1 cellular context compared by ENCODE assay signal in the genomic region with DNA sequence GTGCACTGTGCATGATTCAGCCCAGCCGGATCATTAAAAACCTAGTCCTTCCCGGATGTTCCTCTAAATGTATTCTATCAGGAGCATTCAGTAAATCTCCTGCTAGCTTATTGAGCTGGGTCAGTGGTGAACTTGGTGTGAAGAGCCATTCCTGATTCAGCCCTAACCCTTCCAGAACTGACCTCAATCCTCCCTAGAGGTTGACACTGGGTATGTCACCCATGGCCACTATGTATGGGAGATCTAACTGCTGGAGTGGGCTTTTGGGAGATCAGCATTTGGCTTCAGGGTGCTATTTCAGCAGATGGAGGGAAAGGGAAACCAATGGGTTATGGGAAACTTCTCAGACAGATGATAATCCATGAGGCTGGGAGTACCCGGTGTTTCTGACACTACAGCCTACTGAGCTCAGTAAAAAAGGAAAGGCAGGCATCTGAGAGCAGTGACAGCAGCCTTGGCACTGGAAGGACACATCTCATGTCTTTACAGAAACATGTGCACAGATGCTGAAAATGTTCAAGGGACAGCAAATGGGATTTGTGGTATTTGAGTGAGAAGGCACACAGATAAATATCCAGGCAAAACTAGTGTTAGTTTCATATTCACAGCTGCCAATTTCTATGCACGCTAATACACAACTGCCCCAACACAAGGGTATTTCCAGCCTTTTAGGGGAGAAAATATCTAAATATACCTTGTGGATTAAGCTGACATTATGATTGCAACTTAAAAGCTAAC.
TF ChIP-seq lines count a peak whose summit lies in the region.

No MANE protein-coding gene starts in this region.

TF ChIP-seq in GM12878, 131 proteins besides CTCF, POLR2A, EP300 and RAD21 (continued from another document):
- TF ChIP-seq TCF3 (IDR thresholded peaks at IDR 0.05; ENCODE audit: borderline replicate concordance, insufficient read depth, low read depth, low read length) (no peak), TCF12 (IDR thresholded peaks at IDR 0.05; ENCODE audit: low read depth, low read length) (peak; percentile 92), ETV6 (conservative IDR thresholded peaks at IDR 0.05 in 1 of 2, IDR thresholded peaks at IDR 0.05 in 1 of 2; ENCODE audit: borderline replicate concordance in 1 of 2, low read depth in 1 of 2) (no peak), NRF1 (conservative IDR thresholded peaks at IDR 0.05; ENCODE audit: low read depth, low read length) (no peak), TAF1 (IDR thresholded peaks at IDR 0.05; ENCODE audit: borderline replicate concordance, low read depth, low read length) (no peak), MEF2A (IDR thresholded peaks at IDR 0.05; ENCODE audit: insufficient read depth, low read depth, low read length) (peak; percentile 75), HDAC2 (IDR thresholded peaks at IDR 0.05) (no peak), EED (IDR thresholded peaks at IDR 0.05; ENCODE audit: low read depth) (peak; percentile 53), SREBF2 (IDR thresholded peaks at IDR 0.05; ENCODE audit: low read length) (no peak), IKZF1 (conservative IDR thresholded peaks at IDR 0.05) (peak; percentile 96), CHD1 (IDR thresholded peaks at IDR 0.05; ENCODE audit: low read depth, low read length) (no peak), NR2C2 (IDR thresholded peaks at IDR 0.05; ENCODE audit: borderline replicate concordance, control insufficient read depth, insufficient read length, low read depth) (no peak), SP1 (IDR thresholded peaks at IDR 0.05; ENCODE audit: low read depth, low read length) (no peak), KAT2A (conservative IDR thresholded peaks at IDR 0.05; ENCODE audit: control insufficient read depth, low read depth, low read length) (no peak), SMAD5 (IDR thresholded peaks at IDR 0.05; ENCODE audit: low read depth) (no peak), KLF5 (IDR thresholded peaks at IDR 0.05; ENCODE audit: partially characterized antibody) (no peak), CHD4 (IDR thresholded peaks at IDR 0.05) (no peak), PML (IDR thresholded peaks at IDR 0.05; ENCODE audit: low read length) (no peak), ZSCAN29 (IDR thresholded peaks at IDR 0.05) (no peak), BACH1 (IDR thresholded peaks at IDR 0.05; ENCODE audit: borderline replicate concordance) (peak; percentile 50; the same call in 1 of the 2 replicates)
- TF ChIP-seq, protein P1, sequence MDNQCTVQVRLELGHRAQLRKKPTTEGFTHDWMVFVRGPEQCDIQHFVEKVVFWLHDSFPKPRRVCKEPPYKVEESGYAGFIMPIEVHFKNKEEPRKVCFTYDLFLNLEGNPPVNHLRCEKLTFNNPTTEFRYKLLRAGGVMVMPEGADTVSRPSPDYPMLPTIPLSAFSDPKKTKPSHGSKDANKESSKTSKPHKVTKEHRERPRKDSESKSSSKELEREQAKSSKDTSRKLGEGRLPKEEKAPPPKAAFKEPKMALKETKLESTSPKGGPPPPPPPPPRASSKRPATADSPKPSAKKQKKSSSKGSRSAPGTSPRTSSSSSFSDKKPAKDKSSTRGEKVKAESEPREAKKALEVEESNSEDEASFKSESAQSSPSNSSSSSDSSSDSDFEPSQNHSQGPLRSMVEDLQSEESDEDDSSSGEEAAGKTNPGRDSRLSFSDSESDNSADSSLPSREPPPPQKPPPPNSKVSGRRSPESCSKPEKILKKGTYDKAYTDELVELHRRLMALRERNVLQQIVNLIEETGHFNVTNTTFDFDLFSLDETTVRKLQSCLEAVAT (IDR thresholded peaks at IDR 0.05): no peak
- TF ChIP-seq, protein P2, sequence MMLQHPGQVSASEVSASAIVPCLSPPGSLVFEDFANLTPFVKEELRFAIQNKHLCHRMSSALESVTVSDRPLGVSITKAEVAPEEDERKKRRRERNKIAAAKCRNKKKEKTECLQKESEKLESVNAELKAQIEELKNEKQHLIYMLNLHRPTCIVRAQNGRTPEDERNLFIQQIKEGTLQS (IDR thresholded peaks at IDR 0.05; ENCODE audit: borderline replicate concordance, extremely low read depth, low read depth, low read length): no peak
- TF ChIP-seq, protein P3, sequence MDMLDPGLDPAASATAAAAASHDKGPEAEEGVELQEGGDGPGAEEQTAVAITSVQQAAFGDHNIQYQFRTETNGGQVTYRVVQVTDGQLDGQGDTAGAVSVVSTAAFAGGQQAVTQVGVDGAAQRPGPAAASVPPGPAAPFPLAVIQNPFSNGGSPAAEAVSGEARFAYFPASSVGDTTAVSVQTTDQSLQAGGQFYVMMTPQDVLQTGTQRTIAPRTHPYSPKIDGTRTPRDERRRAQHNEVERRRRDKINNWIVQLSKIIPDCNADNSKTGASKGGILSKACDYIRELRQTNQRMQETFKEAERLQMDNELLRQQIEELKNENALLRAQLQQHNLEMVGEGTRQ (IDR thresholded peaks at IDR 0.05; ENCODE audit: borderline replicate concordance, low read depth, low read length): no peak
- TF ChIP-seq, protein P4, sequence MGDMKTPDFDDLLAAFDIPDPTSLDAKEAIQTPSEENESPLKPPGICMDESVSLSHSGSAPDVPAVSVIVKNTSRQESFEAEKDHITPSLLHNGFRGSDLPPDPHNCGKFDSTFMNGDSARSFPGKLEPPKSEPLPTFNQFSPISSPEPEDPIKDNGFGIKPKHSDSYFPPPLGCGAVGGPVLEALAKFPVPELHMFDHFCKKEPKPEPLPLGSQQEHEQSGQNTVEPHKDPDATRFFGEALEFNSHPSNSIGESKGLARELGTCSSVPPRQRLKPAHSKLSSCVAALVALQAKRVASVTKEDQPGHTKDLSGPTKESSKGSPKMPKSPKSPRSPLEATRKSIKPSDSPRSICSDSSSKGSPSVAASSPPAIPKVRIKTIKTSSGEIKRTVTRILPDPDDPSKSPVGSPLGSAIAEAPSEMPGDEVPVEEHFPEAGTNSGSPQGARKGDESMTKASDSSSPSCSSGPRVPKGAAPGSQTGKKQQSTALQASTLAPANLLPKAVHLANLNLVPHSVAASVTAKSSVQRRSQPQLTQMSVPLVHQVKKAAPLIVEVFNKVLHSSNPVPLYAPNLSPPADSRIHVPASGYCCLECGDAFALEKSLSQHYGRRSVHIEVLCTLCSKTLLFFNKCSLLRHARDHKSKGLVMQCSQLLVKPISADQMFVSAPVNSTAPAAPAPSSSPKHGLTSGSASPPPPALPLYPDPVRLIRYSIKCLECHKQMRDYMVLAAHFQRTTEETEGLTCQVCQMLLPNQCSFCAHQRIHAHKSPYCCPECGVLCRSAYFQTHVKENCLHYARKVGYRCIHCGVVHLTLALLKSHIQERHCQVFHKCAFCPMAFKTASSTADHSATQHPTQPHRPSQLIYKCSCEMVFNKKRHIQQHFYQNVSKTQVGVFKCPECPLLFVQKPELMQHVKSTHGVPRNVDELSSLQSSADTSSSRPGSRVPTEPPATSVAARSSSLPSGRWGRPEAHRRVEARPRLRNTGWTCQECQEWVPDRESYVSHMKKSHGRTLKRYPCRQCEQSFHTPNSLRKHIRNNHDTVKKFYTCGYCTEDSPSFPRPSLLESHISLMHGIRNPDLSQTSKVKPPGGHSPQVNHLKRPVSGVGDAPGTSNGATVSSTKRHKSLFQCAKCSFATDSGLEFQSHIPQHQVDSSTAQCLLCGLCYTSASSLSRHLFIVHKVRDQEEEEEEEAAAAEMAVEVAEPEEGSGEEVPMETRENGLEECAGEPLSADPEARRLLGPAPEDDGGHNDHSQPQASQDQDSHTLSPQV (IDR thresholded peaks at IDR 0.05): no peak
- TF ChIP-seq, protein P5, sequence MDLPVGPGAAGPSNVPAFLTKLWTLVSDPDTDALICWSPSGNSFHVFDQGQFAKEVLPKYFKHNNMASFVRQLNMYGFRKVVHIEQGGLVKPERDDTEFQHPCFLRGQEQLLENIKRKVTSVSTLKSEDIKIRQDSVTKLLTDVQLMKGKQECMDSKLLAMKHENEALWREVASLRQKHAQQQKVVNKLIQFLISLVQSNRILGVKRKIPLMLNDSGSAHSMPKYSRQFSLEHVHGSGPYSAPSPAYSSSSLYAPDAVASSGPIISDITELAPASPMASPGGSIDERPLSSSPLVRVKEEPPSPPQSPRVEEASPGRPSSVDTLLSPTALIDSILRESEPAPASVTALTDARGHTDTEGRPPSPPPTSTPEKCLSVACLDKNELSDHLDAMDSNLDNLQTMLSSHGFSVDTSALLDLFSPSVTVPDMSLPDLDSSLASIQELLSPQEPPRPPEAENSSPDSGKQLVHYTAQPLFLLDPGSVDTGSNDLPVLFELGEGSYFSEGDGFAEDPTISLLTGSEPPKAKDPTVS (IDR thresholded peaks at IDR 0.05; ENCODE audit: low read depth, low read length): no peak
